Comparison of ENCODE assay signal across 8 cellular contexts in the genomic region with DNA sequence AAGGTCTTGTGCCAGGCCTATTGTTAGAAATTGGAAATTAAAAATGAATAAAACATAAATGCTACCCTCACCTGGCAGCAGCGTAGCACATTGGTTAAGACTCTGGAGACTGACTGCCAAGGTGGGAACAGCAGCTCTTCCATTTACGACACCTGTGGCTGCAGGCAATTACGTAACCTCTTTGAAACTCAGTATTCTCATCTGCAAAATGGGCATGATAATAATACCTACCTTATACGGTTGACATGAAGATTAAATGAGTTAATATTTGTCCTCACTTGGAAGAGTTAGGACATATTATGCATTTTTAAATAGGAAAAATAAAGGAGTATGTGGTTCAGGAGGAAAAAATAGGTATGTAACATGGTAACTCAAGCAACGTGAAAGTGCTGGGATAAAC.
"Had no signal": no experiment of that assay in that cellular context is flagged by ENCODE, and none has a peak within 500 bp of the region (broad histone marks: within the 10 kb centered on the region; RNA-seq: fewer than 3 reads in every experiment).

No MANE protein-coding gene starts in this region.

- H3K4me3 Mint-ChIP-seq: GM23338, HFFc6, IgD-negative memory B cell had no signal

- H3K4me1 ChIP-seq: HAP-1 had no signal

- H2AFZ ChIP-seq: GM23338 had no signal

- ATAC-seq: GM23338, HCT116 had no signal

- H3K36me3 Mint-ChIP-seq: IgD-negative memory B cell had no signal

- H3K4me2 ChIP-seq: GM23338 had no signal

- H3K9me3 ChIP-seq: HAP-1 had no signal

- H3K36me3 ChIP-seq: HAP-1 had no signal

- H3K4me3 ChIP-seq: GM23338, HAP-1 had no signal

- H3K27ac Mint-ChIP-seq: GM23338, HFFc6, IgD-negative memory B cell had no signal

- H3K27ac ChIP-seq: HL-60 had no signal

- DNase-seq: H7, HFFc6, KG1 had no signal
